Comparison of ENCODE assay signal across 8 cellular contexts in the genomic region with DNA sequence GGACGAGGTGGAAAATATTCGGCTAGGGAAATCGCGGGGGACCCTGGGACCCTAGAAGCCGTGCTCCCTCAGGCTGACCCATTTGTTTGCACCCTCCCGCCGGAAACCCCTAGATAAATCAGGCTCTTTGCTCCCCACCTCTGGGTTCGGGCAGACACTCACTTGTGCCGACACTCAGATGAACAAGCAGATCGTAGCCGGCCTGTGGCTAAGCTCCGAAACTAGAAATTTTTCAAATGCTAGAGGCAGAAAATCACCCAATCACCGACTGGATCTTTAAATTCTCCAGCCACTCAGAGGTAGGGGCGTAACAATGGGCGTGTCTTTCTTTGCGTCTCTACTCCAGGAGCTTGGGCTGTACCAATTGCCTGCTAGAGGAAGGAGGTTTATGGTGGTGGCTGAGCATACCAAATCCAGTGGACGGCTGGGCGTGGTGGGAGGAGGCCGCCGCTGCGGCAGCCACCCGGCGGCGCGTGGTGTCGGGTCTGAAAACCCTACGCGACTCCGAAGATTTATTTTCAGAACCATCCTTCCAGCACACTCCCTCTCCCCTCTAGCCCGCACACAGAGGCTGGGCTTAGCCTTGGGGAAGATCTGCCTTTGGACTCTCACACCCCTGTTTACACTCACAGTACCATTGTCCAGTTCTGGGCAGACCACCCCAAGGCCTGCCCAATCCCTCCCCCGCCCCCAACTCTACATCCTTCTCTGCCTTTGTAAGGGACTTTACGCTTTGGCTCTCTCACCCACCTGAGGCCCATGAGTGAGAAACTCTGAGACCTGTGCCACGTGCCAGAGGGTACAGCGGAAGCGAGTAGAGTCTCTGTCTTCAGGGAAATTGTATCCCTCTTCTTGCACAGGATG. TPM values are rescaled to one million over a fixed set of nuclear protein-coding genes. Genes with fewer than 3 reads are reported as not detected.
DNase-seq lines count a peak whose midpoint lies in the region; ATAC-seq, FAIRE-seq and TF ChIP-seq lines count a peak whose summit lies in the region.

A gene with protein sequence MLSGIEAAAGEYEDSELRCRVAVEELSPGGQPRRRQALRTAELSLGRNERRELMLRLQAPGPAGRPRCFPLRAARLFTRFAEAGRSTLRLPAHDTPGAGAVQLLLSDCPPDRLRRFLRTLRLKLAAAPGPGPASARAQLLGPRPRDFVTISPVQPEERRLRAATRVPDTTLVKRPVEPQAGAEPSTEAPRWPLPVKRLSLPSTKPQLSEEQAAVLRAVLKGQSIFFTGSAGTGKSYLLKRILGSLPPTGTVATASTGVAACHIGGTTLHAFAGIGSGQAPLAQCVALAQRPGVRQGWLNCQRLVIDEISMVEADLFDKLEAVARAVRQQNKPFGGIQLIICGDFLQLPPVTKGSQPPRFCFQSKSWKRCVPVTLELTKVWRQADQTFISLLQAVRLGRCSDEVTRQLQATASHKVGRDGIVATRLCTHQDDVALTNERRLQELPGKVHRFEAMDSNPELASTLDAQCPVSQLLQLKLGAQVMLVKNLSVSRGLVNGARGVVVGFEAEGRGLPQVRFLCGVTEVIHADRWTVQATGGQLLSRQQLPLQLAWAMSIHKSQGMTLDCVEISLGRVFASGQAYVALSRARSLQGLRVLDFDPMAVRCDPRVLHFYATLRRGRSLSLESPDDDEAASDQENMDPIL (minus strand): TSS at position 217 of the 864 bp plus-strand sequence. CDS start 1,312 bp downstream, outside the sequence.

- ATAC-seq in HG02973 (IDR thresholded peaks at IDR 0.05; ENCODE audit: unreplicated experiment) = peak; percentile 83

- DNase-seq in GM18507 (ENCODE audit: extremely low spot score, insufficient read length, low read depth) (peak; percentile 75), NCI-H1930 (lab: John Stamatoyannopoulos, UW) (peak; percentile 80 to 84), anterior cingulate cortex (lab: John Stamatoyannopoulos, UW) (peak; percentile 27 to 95 (median 82)), right atrium auricular region (ENCODE audit: low spot score) (peak; percentile 95), pulmonary artery endothelial cell (ENCODE audit: low read depth, low spot score) (peak; percentile 96), vagina (ENCODE audit: extremely low spot score in 2 of 2) (peak in 1 of 2 donors; percentile 95)

- peak within 1 kb of the TSS; percentile 27 to 54 for H3K4me3 ChIP-seq in right atrium auricular region
- H3K4me3 ChIP-seq in vagina = peak within 1 kb of the TSS; percentile 43

- H3K36me3 ChIP-seq in right atrium auricular region (no peaks in the 10 kb centered on the region), vagina (no peaks in the 10 kb centered on the region)

- H3K9me3 ChIP-seq in right atrium auricular region = no peaks in the 10 kb centered on the region
- H3K9me3 ChIP-seq in vagina = no peaks in the 10 kb centered on the region

- TF ChIP-seq POLR2A in vagina (IDR thresholded peaks at IDR 0.05) = peak; percentile 69 to 79

- H3K4me1 ChIP-seq in right atrium auricular region (peaks cover 0 to 25% of the 10 kb centered on the region in 2 donors), vagina (peaks cover 20% of the 10 kb centered on the region)

- peak; percentile 99 for FAIRE-seq in GM18507 (lab: Jason Lieb, UNC)

- intact Hi-C loops in T-helper 2 cell treated with Interferon-gamma antibody and Interleukin-4, amounts not matched to agents 100 ng/mL and 5 ng/mL, for 36 hours (cut with micrococcal nuclease) = loop anchor here (1.0 to 10.0 kb wide), 5 partner anchors 10 to 661 kb away; partner anchors contain the start of genes PLEKHO2 and PPIB
- intact Hi-C loops in vagina (cut with DNase I) = no loop called here

- TF ChIP-seq CTCF in right atrium auricular region (IDR thresholded peaks at IDR 0.05) (no peak), vagina (IDR thresholded peaks at IDR 0.05) (peak in 1 of 3 experiments; percentile 12)

- H3K27ac ChIP-seq in right atrium auricular region (peak within 1 kb of the TSS; percentile 73 to 76), vagina (peak within 1 kb of the TSS; percentile 67)

- no peaks in the 10 kb centered on the region for H3K27me3 ChIP-seq in right atrium auricular region
- no peaks in the 10 kb centered on the region for H3K27me3 ChIP-seq in vagina

RNA-seq across cellular contexts. Expression of the gene that starts here (rescaled TPM):
- 35.8 and 36.7 TPM in 2 replicates for total RNA-seq in T-helper 2 cell treated with Interferon-gamma antibody and Interleukin-4, amounts not matched to agents 100 ng/mL and 5 ng/mL, for 36 hours
- total RNA-seq in right atrium auricular region (under 1 TPM; 0.28 to 0.56 TPM), pulmonary artery endothelial cell (8.8 and 14.7 TPM in 2 replicates), vagina (6.6 TPM)

Comparison
In these comparisons a context has a peak if more than half of its experiments do, and no peak if none do; other contexts are left out.
1. Peak in DNase-seq, H3K4me3 ChIP-seq and H3K27ac ChIP-seq in right atrium auricular region; RNA of the gene not detected or under 1 TPM.